1 cellular context compared by ENCODE assay signal in genomic region chr22:21457023-21457787, GRCh38.
TF ChIP-seq lines count a peak whose summit lies in the region.

No MANE protein-coding gene starts in this region.

TF ChIP-seq in HepG2, 621 proteins besides CTCF, POLR2A, EP300 and RAD21 (continued from another document and continues in another):
- TF ChIP-seq, protein P1, sequence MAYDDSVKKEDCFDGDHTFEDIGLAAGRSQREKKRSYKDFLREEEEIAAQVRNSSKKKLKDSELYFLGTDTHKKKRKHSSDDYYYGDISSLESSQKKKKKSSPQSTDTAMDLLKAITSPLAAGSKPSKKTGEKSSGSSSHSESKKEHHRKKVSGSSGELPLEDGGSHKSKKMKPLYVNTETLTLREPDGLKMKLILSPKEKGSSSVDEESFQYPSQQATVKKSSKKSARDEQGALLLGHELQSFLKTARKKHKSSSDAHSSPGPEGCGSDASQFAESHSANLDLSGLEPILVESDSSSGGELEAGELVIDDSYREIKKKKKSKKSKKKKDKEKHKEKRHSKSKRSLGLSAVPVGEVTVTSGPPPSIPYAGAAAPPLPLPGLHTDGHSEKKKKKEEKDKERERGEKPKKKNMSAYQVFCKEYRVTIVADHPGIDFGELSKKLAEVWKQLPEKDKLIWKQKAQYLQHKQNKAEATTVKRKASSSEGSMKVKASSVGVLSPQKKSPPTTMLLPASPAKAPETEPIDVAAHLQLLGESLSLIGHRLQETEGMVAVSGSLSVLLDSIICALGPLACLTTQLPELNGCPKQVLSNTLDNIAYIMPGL (CRISPR knock-in tag; IDR thresholded peaks at IDR 0.05; ENCODE audit: borderline replicate concordance in 1 of 2, low read depth in 1 of 2), result peak in 1 of 2 experiments; percentile 23; a peak in 1 of 4 replicates
- peak; percentile 69; the same call in 1 of the 2 replicates for TF ChIP-seq IRF2 (CRISPR knock-in tag; IDR thresholded peaks at IDR 0.05)
- TF ChIP-seq KDM2A (CRISPR knock-in tag; IDR thresholded peaks at IDR 0.05; ENCODE audit: borderline replicate concordance, low read depth), result no peak; the same call in none of the 2 replicates
- TF ChIP-seq MYC (CRISPR knock-in tag; IDR thresholded peaks at IDR 0.05; ENCODE audit: borderline replicate concordance), result 0 out of 2 replicates have a peak, but pooled peaks have one; percentile 23
- TF ChIP-seq BHLHE40 (IDR thresholded peaks at IDR 0.05; ENCODE audit: low read length), result no peak
- no peak for TF ChIP-seq SP4 (CRISPR knock-in tag; IDR thresholded peaks at IDR 0.05)
- no peak for TF ChIP-seq ZNF407 (CRISPR knock-in tag; IDR thresholded peaks at IDR 0.05; ENCODE audit: not compliant biosample characterization)
- TF ChIP-seq HOXA7 (CRISPR knock-in tag; IDR thresholded peaks at IDR 0.05), result no peak
- no peak for TF ChIP-seq BRD4 (CRISPR knock-in tag; IDR thresholded peaks at IDR 0.05)
- peak; percentile 74 for TF ChIP-seq MED1 (CRISPR knock-in tag; IDR thresholded peaks at IDR 0.05)
- no peak for TF ChIP-seq GABPA (IDR thresholded peaks at IDR 0.05; ENCODE audit: low read depth, low read length)
- TF ChIP-seq GABPA (CRISPR knock-in tag; IDR thresholded peaks at IDR 0.05; ENCODE audit: low read depth), result peak; percentile 44
- TF ChIP-seq ZNF510 (CRISPR knock-in tag; IDR thresholded peaks at IDR 0.05; ENCODE audit: low read depth), result no peak
- no peak for TF ChIP-seq ZNF251 (CRISPR knock-in tag; IDR thresholded peaks at IDR 0.05)
- TF ChIP-seq ZBTB40 (IDR thresholded peaks at IDR 0.05), result no peak
- peak; percentile 92 for TF ChIP-seq ZBTB40 (CRISPR knock-in tag; IDR thresholded peaks at IDR 0.05)
- TF ChIP-seq ZNF331 (CRISPR knock-in tag; IDR thresholded peaks at IDR 0.05), result peak; percentile 44; the same call in 1 of the 2 replicates
- TF ChIP-seq GPBP1L1 (CRISPR knock-in tag; IDR thresholded peaks at IDR 0.05), result no peak
- no peak for TF ChIP-seq SNAPC4 (CRISPR knock-in tag; IDR thresholded peaks at IDR 0.05)
- TF ChIP-seq, protein P2, sequence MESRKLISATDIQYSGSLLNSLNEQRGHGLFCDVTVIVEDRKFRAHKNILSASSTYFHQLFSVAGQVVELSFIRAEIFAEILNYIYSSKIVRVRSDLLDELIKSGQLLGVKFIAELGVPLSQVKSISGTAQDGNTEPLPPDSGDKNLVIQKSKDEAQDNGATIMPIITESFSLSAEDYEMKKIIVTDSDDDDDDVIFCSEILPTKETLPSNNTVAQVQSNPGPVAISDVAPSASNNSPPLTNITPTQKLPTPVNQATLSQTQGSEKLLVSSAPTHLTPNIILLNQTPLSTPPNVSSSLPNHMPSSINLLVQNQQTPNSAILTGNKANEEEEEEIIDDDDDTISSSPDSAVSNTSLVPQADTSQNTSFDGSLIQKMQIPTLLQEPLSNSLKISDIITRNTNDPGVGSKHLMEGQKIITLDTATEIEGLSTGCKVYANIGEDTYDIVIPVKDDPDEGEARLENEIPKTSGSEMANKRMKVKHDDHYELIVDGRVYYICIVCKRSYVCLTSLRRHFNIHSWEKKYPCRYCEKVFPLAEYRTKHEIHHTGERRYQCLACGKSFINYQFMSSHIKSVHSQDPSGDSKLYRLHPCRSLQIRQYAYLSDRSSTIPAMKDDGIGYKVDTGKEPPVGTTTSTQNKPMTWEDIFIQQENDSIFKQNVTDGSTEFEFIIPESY (CRISPR knock-in tag; IDR thresholded peaks at IDR 0.05), result 0 out of 2 replicates have a peak, but pooled peaks have one; percentile 39
